8 cellular contexts compared by ENCODE assay signal in genomic region chr1:86833461-86834215, GRCh38.
DNase-seq lines count a peak whose midpoint lies in the region; ATAC-seq and TF ChIP-seq lines count a peak whose summit lies in the region.

No MANE protein-coding gene starts in this region.

- peaks cover 0 to 8% (median 0%) of the 10 kb centered on the region in 12 donors for H3K4me1 ChIP-seq in heart left ventricle

- TF ChIP-seq POLR2A in heart left ventricle (IDR thresholded peaks at IDR 0.05): no peak

- peak; percentile 70 for DNase-seq in GDM1 (lab: John Stamatoyannopoulos, UW)
- DNase-seq in HCEC 1CT: peak; percentile 93
- DNase-seq in NCI-H1092 treated with DMSO at 0.1 percent for 48 hours (lab: John Stamatoyannopoulos, UW): peak; percentile 87
- peak; percentile 75 for DNase-seq in SKM-1 (lab: John Stamatoyannopoulos, UW; ENCODE audit: unreplicated experiment)
- peak; percentile 6 for DNase-seq in activated naive CD8-positive, alpha-beta T cell treated with anti-CD3 and anti-CD28 coated beads, Interleukin-2, amount 50 U/mL, for 16 hours (ENCODE audit: low read depth, low spot score)
- peak; percentile 62 to 77 (median 64) for DNase-seq in heart left ventricle
- DNase-seq in pulmonary artery endothelial cell (ENCODE audit: low read depth, low spot score): peak; percentile 67

- no peaks in the 10 kb centered on the region for H3K36me3 ChIP-seq in heart left ventricle

- H3K27ac ChIP-seq in heart left ventricle: no peak overlapping the region

- H3K9me3 ChIP-seq in heart left ventricle: no peaks in the 10 kb centered on the region

- intact Hi-C loops in heart left ventricle (cut with DNase I): loop anchor here in 9 of 10 donors (1.0 to 5.0 kb wide), 10 partner anchors 131 to 451 kb away; no protein-coding TSS in a partner anchor

- H3K27me3 ChIP-seq in heart left ventricle: no peaks in the 10 kb centered on the region

- peak; percentile 65 to 93 (median 88) for ATAC-seq in heart left ventricle
- no peak for ATAC-seq in HG03469 (IDR thresholded peaks at IDR 0.05; ENCODE audit: unreplicated experiment)

- 54 to 59% (median 55%) methylated on average over 17 of the region's 17 CpGs for WGBS in heart left ventricle, 4 donors

- peak; percentile 51 to 75 (median 62) for TF ChIP-seq CTCF in heart left ventricle (IDR thresholded peaks at IDR 0.05)

- H3K4me3 ChIP-seq in heart left ventricle: no peak overlapping the region

Comparison
In these comparisons a context has a peak if more than half of its experiments do, and no peak if none do; other contexts are left out.
1. DNase-seq: peak in every context shown above with its lines; median percentile 93 in HCEC 1CT; 87 in NCI-H1092 treated with DMSO at 0.1 percent for 48 hours; 75 in SKM-1; 70 in GDM1; 67 in pulmonary artery endothelial cell; 64 in heart left ventricle; 6 in activated naive CD8-positive, alpha-beta T cell treated with anti-CD3 and anti-CD28 coated beads, Interleukin-2, amount 50 U/mL, for 16 hours.